ENCODE assay signal across 12 cellular contexts in the genomic region with DNA sequence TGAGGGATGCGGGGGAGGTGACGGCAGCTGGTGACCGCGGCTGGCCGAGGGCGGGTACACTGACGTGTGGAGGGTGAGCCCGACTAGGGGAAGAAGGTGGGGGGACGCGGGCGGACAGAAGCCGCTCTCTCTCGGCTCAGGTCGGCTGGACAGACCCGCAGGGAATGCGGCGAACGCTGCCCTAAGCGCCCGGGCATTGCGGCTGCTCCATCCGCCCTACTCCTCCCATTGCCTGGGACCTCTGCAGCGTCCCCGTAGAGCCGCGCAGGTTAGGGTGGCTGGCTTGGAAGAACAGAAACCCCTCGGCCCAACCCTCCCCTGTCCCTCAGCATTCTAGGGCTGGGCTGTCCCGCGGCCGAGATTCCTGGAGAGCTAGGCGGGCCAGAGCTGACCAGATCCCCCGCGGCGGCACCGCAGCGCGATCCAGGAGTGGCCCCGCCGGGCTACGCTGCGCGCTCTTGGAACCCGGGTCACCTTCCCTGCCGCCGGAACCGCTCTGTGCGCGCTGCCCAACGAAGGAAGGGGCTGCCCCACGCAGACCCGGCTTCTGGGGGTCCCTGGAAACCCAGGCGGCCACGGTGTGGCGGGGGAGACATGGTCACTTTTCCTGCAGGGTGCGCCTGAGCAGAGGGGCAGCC. TPM values are rescaled to one million over a fixed set of nuclear protein-coding genes. Genes with fewer than 3 reads are reported as not detected.
DNase-seq lines count a peak whose midpoint lies in the region; ATAC-seq, FAIRE-seq and TF ChIP-seq lines count a peak whose summit lies in the region.
"Had no signal": no experiment of that assay in that cellular context is flagged by ENCODE, and none has a peak within 500 bp of the region (broad histone marks: within the 10 kb centered on the region; RNA-seq: fewer than 3 reads in every experiment).

No MANE protein-coding gene starts in this region.

- H3K27ac ChIP-seq in endothelial cell of umbilical vein (ENCODE audit: insufficient read depth, low read depth, low read length): no peak overlapping the region
- H3K27ac ChIP-seq in psoas muscle: no peak overlapping the region
- H3K27ac ChIP-seq: 22Rv1 had no signal

- no peak for TF ChIP-seq CTCF in endothelial cell of umbilical vein (IDR thresholded peaks at IDR 0.05; ENCODE audit: extremely low read depth in 1 of 2, insufficient read depth in 1 of 2, low read depth in 1 of 2, low read length in 2 of 2)
- TF ChIP-seq CTCF in psoas muscle (IDR thresholded peaks at IDR 0.05): no peak

- CTCF ChIA-PET in endothelial cell of umbilical vein (lab: Charles Lee): interaction anchor here (1.1 to 2.1 kb wide), 3 partner anchors 12 to 32 kb away, joined by 3 to 7 read pairs (median 6); no protein-coding TSS in a partner anchor

- no peaks in the 10 kb centered on the region for H3K27me3 ChIP-seq in MG63
- H3K27me3 ChIP-seq in endothelial cell of umbilical vein (ENCODE audit: control insufficient read depth in 2 of 2, insufficient read depth in 2 of 2, low read length in 2 of 2): peaks cover 87 to 90% of the 10 kb centered on the region in 2 experiments
- H3K27me3 ChIP-seq in psoas muscle (ENCODE audit: insufficient read depth in 3 of 3, low read length in 2 of 3): peaks cover 0 to 93% (median 49%) of the 10 kb centered on the region in 3 donors

- no peak for TF ChIP-seq POLR2A in endothelial cell of umbilical vein (IDR thresholded peaks at IDR 0.05; ENCODE audit: low read depth, low read length)

- H3K9ac ChIP-seq in endothelial cell of umbilical vein (replicated peaks; ENCODE audit: extremely low read depth, insufficient read depth, low read length): no peak overlapping the region

- WGBS in psoas muscle, 3 donors: 1 to 2% (median 1%) methylated on average over 43 to 55 of the region's 55 CpGs

- H3K4me2 ChIP-seq in endothelial cell of umbilical vein (ENCODE audit: insufficient read depth, low read length): no peak overlapping the region

- no peak for FAIRE-seq in endothelial cell of umbilical vein (lab: Jason Lieb, UNC)

- H3K36me3 ChIP-seq in MG63: peaks cover 18% of the 10 kb centered on the region
- H3K36me3 ChIP-seq in endothelial cell of umbilical vein (ENCODE audit: control insufficient read depth in 2 of 2, extremely low read depth in 1 of 2, insufficient read depth in 2 of 2, low read length in 2 of 2): no peaks in the 10 kb centered on the region
- H3K36me3 ChIP-seq in psoas muscle (ENCODE audit: insufficient read depth in 1 of 2, low read depth in 1 of 2): no peaks in the 10 kb centered on the region

- dilution Hi-C loops in endothelial cell of umbilical vein (cut with MboI; ENCODE audit: extremely low pct_ligation_motif_present, low sequenced_read_pairs): no loop called here

- no peaks in the 10 kb centered on the region for H3K79me2 ChIP-seq in endothelial cell of umbilical vein (ENCODE audit: control insufficient read depth, insufficient read depth, low read length)

- POLR2A ChIA-PET in endothelial cell of umbilical vein (lab: Charles Lee): no interaction called here

- H3K4me3 ChIP-seq in MG63 (peak overlapping the region; percentile 72), endothelial cell of umbilical vein (replicated peaks in 1 of 3; ENCODE audit: insufficient read depth in 1 of 3, low read depth in 1 of 3, low read length in 3 of 3) (no peak overlapping the region), psoas muscle (peak overlapping the region; percentile 18)
- H3K4me3 ChIP-seq: lung had no signal

- no peaks in the 10 kb centered on the region for H3K9me3 ChIP-seq in MG63
- no peaks in the 10 kb centered on the region for H3K9me3 ChIP-seq in endothelial cell of umbilical vein (replicated peaks; ENCODE audit: control insufficient read depth, insufficient read depth, low read length)
- no peaks in the 10 kb centered on the region for H3K9me3 ChIP-seq in psoas muscle

- H4K20me1 ChIP-seq in endothelial cell of umbilical vein (replicated peaks; ENCODE audit: control insufficient read depth, extremely low read depth, insufficient read depth, low read length): no peaks in the 10 kb centered on the region

- intact Hi-C loops in endothelial cell of umbilical vein (cut with micrococcal nuclease) (no loop called here), psoas muscle (cut with DNase I) (no loop called here)

- DNase-seq in NCI-H1417 (lab: John Stamatoyannopoulos, UW): peak in 2 of 3 experiments; percentile 49 to 59
- DNase-seq in NCI-H1417 treated with DMSO at 0.1 percent for 48 hours (lab: John Stamatoyannopoulos, UW): no peak
- peak; percentile 78 for DNase-seq in MG63
- no peak for DNase-seq in endothelial cell of umbilical vein (ENCODE audit: low read depth, low spot score)
- DNase-seq in psoas muscle: no peak
- DNase-seq in NCI-H2107 (lab: John Stamatoyannopoulos, UW): no peak
- DNase-seq: DND-41, NCI-H510A treated with DMSO at 0.1 percent for 48 hours had no signal

- H3K9me1 ChIP-seq in endothelial cell of umbilical vein (replicated peaks; ENCODE audit: control insufficient read depth, extremely low read depth, insufficient read depth, low read length): no peaks in the 10 kb centered on the region

- no TSS peak for BruUV-seq in endothelial cell of umbilical vein (replicated peaks; lab: Mats Ljungman, UMichigan)

- H3K4me1 ChIP-seq in endothelial cell of umbilical vein (ENCODE audit: control insufficient read depth, extremely low read depth, insufficient read depth, low read length) (no peaks in the 10 kb centered on the region), psoas muscle (peaks cover 11% of the 10 kb centered on the region)

- no peak overlapping the region for H2AFZ ChIP-seq in endothelial cell of umbilical vein (ENCODE audit: low read depth, low read length)

- ATAC-seq in psoas muscle (peak in 3 of 4 donors; percentile 18 to 28 (median 18)), GM18517 (IDR thresholded peaks at IDR 0.05; ENCODE audit: unreplicated experiment) (no peak), GM21515 (IDR thresholded peaks at IDR 0.05; ENCODE audit: unreplicated experiment) (no peak)

TF ChIP-seq in endothelial cell of umbilical vein, 7 proteins besides CTCF, POLR2A, EP300 and RAD21:
- TF ChIP-seq POLR2AphosphoS5 (IDR thresholded peaks at IDR 0.05; ENCODE audit: insufficient read depth, low read depth, low read length): no peak
- peak; percentile 99 for TF ChIP-seq EZH2 (IDR thresholded peaks at IDR 0.05; ENCODE audit: borderline replicate concordance, low read depth, low read length, severe bottlenecking)
TF ChIP-seq in endothelial cell of umbilical vein: peak in this region for 1.

RNA-seq across cellular contexts. Expression of a gene that starts 3.0 kb away (rescaled TPM):
- total RNA-seq in MG63 (2014; rRNA removed; shearing (Covaris generic); ENCODE audit: low replicate concordance): 6.1 and 8.6 TPM in 2 replicates
- total RNA-seq in endothelial cell of umbilical vein: not detected in 2 replicates
- not detected in 2 replicates for polyA plus RNA-seq in endothelial cell of umbilical vein
- 0.04 TPM in 1 of 2 replicates, not detected in the other for polyA plus RNA-seq in endothelial cell of umbilical vein (2011; cell fraction: cytosol; rRNA removed)
- polyA plus RNA-seq in endothelial cell of umbilical vein (2011; cell fraction: nucleus; rRNA removed): 0.08 and 0.32 TPM in 2 replicates
- polyA plus RNA-seq in endothelial cell of umbilical vein (2012): not detected in 2 replicates
- not detected in 2 replicates for polyA minus RNA-seq in endothelial cell of umbilical vein
- polyA minus RNA-seq in endothelial cell of umbilical vein (2011; cell fraction: cytosol; rRNA and poly(A)+ RNA removed): 2.7 TPM
- polyA minus RNA-seq in endothelial cell of umbilical vein (2011; cell fraction: nucleus; rRNA and poly(A)+ RNA removed): not detected in 2 replicates
- total RNA-seq in psoas muscle: not detected
- polyA plus RNA-seq in psoas muscle: not detected

RNA-seq across cellular contexts. Expression of a gene that starts 23.1 kb away (rescaled TPM):
- total RNA-seq in MG63 (2014; rRNA removed; shearing (Covaris generic); ENCODE audit: low replicate concordance): 2.5 and 5.3 TPM in 2 replicates
- total RNA-seq in endothelial cell of umbilical vein (not detected in 2 replicates), psoas muscle (not detected)
- polyA plus RNA-seq in endothelial cell of umbilical vein (not detected in 2 replicates), psoas muscle (under 1 TPM in 1 of 3 donors, not detected in 2; 0.03 TPM)
- not detected in 2 replicates for polyA plus RNA-seq in endothelial cell of umbilical vein (2011; cell fraction: cytosol; rRNA removed)
- not detected in 2 replicates for polyA plus RNA-seq in endothelial cell of umbilical vein (2011; cell fraction: nucleus; rRNA removed)
- not detected in 2 replicates for polyA plus RNA-seq in endothelial cell of umbilical vein (2012)
- polyA minus RNA-seq in endothelial cell of umbilical vein: not detected in 2 replicates
- 0.61 TPM for polyA minus RNA-seq in endothelial cell of umbilical vein (2011; cell fraction: cytosol; rRNA and poly(A)+ RNA removed)
- not detected in 2 replicates for polyA minus RNA-seq in endothelial cell of umbilical vein (2011; cell fraction: nucleus; rRNA and poly(A)+ RNA removed)

Comparison
In these comparisons a context has a peak if more than half of its experiments do, and no peak if none do; other contexts are left out.
1. DNase-seq: peak in NCI-H1417 (2 of 3) and MG63 (single experiment); none in NCI-H1417 treated with DMSO at 0.1 percent for 48 hours (single experiment), endothelial cell of umbilical vein (single experiment), psoas muscle (0 of 2) and NCI-H2107 (single experiment).
2. H3K4me3 ChIP-seq: peak in MG63 (single experiment) and psoas muscle (single experiment); none in endothelial cell of umbilical vein (0 of 3).
3. ATAC-seq: peak in psoas muscle (3 of 4); none in GM18517 (single experiment) and GM21515 (single experiment).